10 cellular contexts compared by ENCODE assay signal in the genomic region with DNA sequence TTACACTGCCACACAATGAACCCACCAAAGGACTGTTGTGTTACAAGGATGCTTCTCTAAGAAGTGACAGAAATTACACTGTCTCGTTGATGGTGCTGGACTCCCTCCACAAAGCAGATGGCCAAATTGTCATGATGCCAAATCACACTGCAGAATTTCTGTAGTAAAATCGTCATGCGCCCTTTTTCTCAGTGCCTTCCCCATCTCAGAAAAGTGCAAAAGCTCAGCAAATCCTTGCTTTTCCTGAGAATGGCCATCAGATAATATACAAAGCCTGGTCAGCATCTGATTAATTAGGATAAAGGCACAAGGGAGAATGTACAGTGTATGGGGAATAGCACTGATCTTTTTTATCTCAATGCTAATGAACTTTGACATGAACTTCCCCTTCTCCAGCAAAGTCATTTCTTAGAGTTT.
DNase-seq lines count a peak whose midpoint lies in the region; ATAC-seq and TF ChIP-seq lines count a peak whose summit lies in the region.
"Had no signal": no experiment of that assay in that cellular context is flagged by ENCODE, and none has a peak within 500 bp of the region (broad histone marks: within the 10 kb centered on the region; RNA-seq: fewer than 3 reads in every experiment).

No MANE protein-coding gene starts in this region.

- H3K4me3 ChIP-seq in right cardiac atrium (ENCODE audit: low read length), result no peak overlapping the region
- peak overlapping the region; percentile 79 for H3K4me3 ChIP-seq in OCI-LY3 (ENCODE audit: low read length)
- H3K4me3 ChIP-seq in upper lobe of right lung, result peak overlapping the region; percentile 17
- H3K4me3 ChIP-seq: hepatocyte had no signal

- H3K27ac ChIP-seq in right cardiac atrium (ENCODE audit: low read length), result no peak overlapping the region
- peak overlapping the region; percentile 84 for H3K27ac ChIP-seq in OCI-LY3 (ENCODE audit: low read length)
- H3K27ac ChIP-seq in upper lobe of right lung, result no peak overlapping the region
- H3K27ac ChIP-seq: hepatocyte had no signal

- no peak for TF ChIP-seq CTCF in OCI-LY3 (IDR thresholded peaks at IDR 0.05; ENCODE audit: low read depth, low read length)
- TF ChIP-seq CTCF in upper lobe of right lung (IDR thresholded peaks at IDR 0.05), result no peak

- H3K36me3 ChIP-seq in OCI-LY3 (replicated peaks; ENCODE audit: low read depth, low read length), result no peaks in the 10 kb centered on the region
- no peaks in the 10 kb centered on the region for H3K36me3 ChIP-seq in upper lobe of right lung

- peak overlapping the region; percentile 80 for H3K9ac ChIP-seq in OCI-LY3 (ENCODE audit: low read length)

- no peaks in the 10 kb centered on the region for H3K9me3 ChIP-seq in right cardiac atrium (ENCODE audit: control insufficient read depth, low read length)
- no peaks in the 10 kb centered on the region for H3K9me3 ChIP-seq in OCI-LY3 (ENCODE audit: insufficient read depth, low read length)
- no peaks in the 10 kb centered on the region for H3K9me3 ChIP-seq in upper lobe of right lung

- H4K20me1 ChIP-seq in OCI-LY3 (ENCODE audit: insufficient read depth, low read length), result no peaks in the 10 kb centered on the region

- WGBS in right cardiac atrium, result 12% methylated on average over 3 of the region's 3 CpGs

- DNase-seq in left ventricle myocardium superior (no peak), right cardiac atrium (no peak), head of caudate nucleus (peak in 27 of 42 donors; percentile 10 to 78 (median 36)), upper lobe of right lung (no peak), GM19240 (ENCODE audit: insufficient read length, low spot score) (no peak)
- DNase-seq: H9 had no signal

- H3K4me2 ChIP-seq in OCI-LY3 (ENCODE audit: low read length), result peak overlapping the region; percentile 90

- H3K4me1 ChIP-seq in right cardiac atrium (ENCODE audit: control insufficient read depth, insufficient read depth, low read length) (peaks cover 11% of the 10 kb centered on the region), OCI-LY3 (ENCODE audit: low read length) (peaks cover 52% of the 10 kb centered on the region), upper lobe of right lung (peaks cover 28% of the 10 kb centered on the region)

- H2AFZ ChIP-seq in OCI-LY3 (ENCODE audit: low read depth, low read length), result peak overlapping the region; percentile 67; the same call in 1 of the 2 replicates
- H2AFZ ChIP-seq: hepatocyte had no signal

- intact Hi-C loops in left ventricle myocardium superior (cut with micrococcal nuclease) (no loop called here), right cardiac atrium (cut with DNase I) (no loop called here), head of caudate nucleus (cut with DNase I) (no loop called here), upper lobe of right lung (cut with DNase I) (no loop called here)

- no peaks in the 10 kb centered on the region for H3K79me2 ChIP-seq in OCI-LY3 (ENCODE audit: low read length)
- H3K79me2 ChIP-seq: hepatocyte had no signal

- ATAC-seq in left ventricle myocardium superior, result peak; percentile 39
- no peak for ATAC-seq in right cardiac atrium
- no peak for ATAC-seq in upper lobe of right lung
- ATAC-seq in HG03196 (IDR thresholded peaks at IDR 0.05; ENCODE audit: unreplicated experiment), result no peak
- ATAC-seq in GM21717 (IDR thresholded peaks at IDR 0.05; ENCODE audit: unreplicated experiment), result no peak

- no peaks in the 10 kb centered on the region for H3K27me3 ChIP-seq in right cardiac atrium (ENCODE audit: control insufficient read depth, insufficient read depth)
- no peaks in the 10 kb centered on the region for H3K27me3 ChIP-seq in OCI-LY3 (ENCODE audit: low read depth, low read length)
- no peaks in the 10 kb centered on the region for H3K27me3 ChIP-seq in upper lobe of right lung
- H3K27me3 ChIP-seq: hepatocyte had no signal

Comparison
In these comparisons a context has a peak if more than half of its experiments do, and no peak if none do; other contexts are left out.
1. DNase-seq: peak in head of caudate nucleus (27 of 42); none in left ventricle myocardium superior (single experiment), right cardiac atrium (0 of 3), upper lobe of right lung (single experiment) and GM19240 (single experiment).